Comparison of ENCODE assay signal across 1 cellular context in genomic region chrX:123818243-123818642, GRCh38.
TF ChIP-seq lines count a peak whose summit lies in the region.

No MANE protein-coding gene starts in this region.

TF ChIP-seq in SK-N-SH treated with all-trans-retinoic acid at 6 μM for 48 hours, 23 proteins besides CTCF, POLR2A, EP300 and RAD21 (continued from another document):
- TF ChIP-seq CSRNP3 (CRISPR knock-in tag; IDR thresholded peaks at IDR 0.05): no peak
- TF ChIP-seq PPARA (CRISPR knock-in tag; IDR thresholded peaks at IDR 0.05; ENCODE audit: borderline replicate concordance): no peak
- no peak for TF ChIP-seq CSDC2 (CRISPR knock-in tag; IDR thresholded peaks at IDR 0.05)
